In genomic region chr13:51328488-51328887, GRCh38 we compare ENCODE assay signal across 18 cellular contexts. TPM values are rescaled to one million over a fixed set of nuclear protein-coding genes. Genes with fewer than 3 reads are reported as not detected.
"Had no signal": no experiment of that assay in that cellular context is flagged by ENCODE, and none has a peak within 500 bp of the region (broad histone marks: within the 10 kb centered on the region; RNA-seq: fewer than 3 reads in every experiment).

No MANE protein-coding gene starts in this region.

- H3K4me1 Mint-ChIP-seq: mesothelial cell of epicardium had no signal

- H3K27me3 Mint-ChIP-seq: activated naive CD8-positive, alpha-beta T cell had no signal

- H3K9me3 Mint-ChIP-seq: activated T-cell treated with anti-CD3 and anti-CD28 coated beads, Interleukin-2, amount 50 U/mL, for 4 hours; mesothelial cell of epicardium had no signal

- ATAC-seq: activated CD8-positive, alpha-beta memory T cell treated with anti-CD3 and anti-CD28 coated beads, Interleukin-2, amount 10 ng/mL, durations not matched to agents 7 days and 5 days; activated T-cell treated with anti-CD3 and anti-CD28 coated beads, Interleukin-2, amount 50 U/mL, for 4 hours; right cardiac atrium had no signal

- H3K4me3 Mint-ChIP-seq: activated CD8-positive, alpha-beta memory T cell treated with anti-CD3 and anti-CD28 coated beads, Interleukin-2, amount 10 ng/mL, durations not matched to agents 7 days and 5 days; activated naive CD8-positive, alpha-beta T cell; activated T-cell treated with anti-CD3 and anti-CD28 coated beads, Interleukin-2, amount 50 U/mL, for 4 hours; mesothelial cell of epicardium had no signal

- H3K27ac Mint-ChIP-seq: activated CD8-positive, alpha-beta memory T cell treated with anti-CD3 and anti-CD28 coated beads, Interleukin-2, amount 10 ng/mL, durations not matched to agents 7 days and 5 days; activated naive CD8-positive, alpha-beta T cell; mesothelial cell of epicardium had no signal

- H3K36me3 Mint-ChIP-seq: activated naive CD8-positive, alpha-beta T cell; mesothelial cell of epicardium had no signal

- DNase-seq: activated CD4-positive, alpha-beta T cell treated with anti-CD3 and anti-CD28 coated beads, Interleukin-2, amount 50 U/mL, for 48 hours; activated CD4-positive, CD25-positive, alpha-beta regulatory T cell treated with anti-CD3 and anti-CD28 coated beads, Interleukin-2, amount 50 U/mL, for 72 hours; activated CD8-positive, alpha-beta memory T cell treated with anti-CD3 and anti-CD28 coated beads, Interleukin-2, amount 10 ng/mL, durations not matched to agents 7 days and 5 days; activated effector memory CD4-positive, alpha-beta T cell treated with anti-CD3 and anti-CD28 coated beads, Interleukin-2, amount 50 U/mL, for 16 hours; activated T-cell treated with anti-CD3 and anti-CD28 coated beads, Interleukin-2, amount 50 U/mL, for 4 hours; anterior cingulate cortex; dorsolateral prefrontal cortex; glutamatergic neuron; kidney glomerular epithelial cell; right cardiac atrium had no signal

RNA-seq across cellular contexts. Expression of gene SERPINE3, which starts 11.0 kb away (rescaled TPM):
- total RNA-seq: activated CD8-positive, alpha-beta memory T cell treated with anti-CD3 and anti-CD28 coated beads, Interleukin-2, amount 10 ng/mL, durations not matched to agents 7 days and 5 days; activated T-cell treated with anti-CD3 and anti-CD28 coated beads, Interleukin-2, amount 50 U/mL, for 4 hours; esophagus muscularis mucosa; fibroblast of villous mesenchyme; liver; myocyte; right cardiac atrium; smooth muscle cell; T-helper 2 cell treated with Interferon-gamma antibody and Interleukin-4, amounts not matched to agents 100 ng/mL and 5 ng/mL, for 36 hours had no signal
